ENCODE assay signal across 19 cellular contexts in the genomic region with DNA sequence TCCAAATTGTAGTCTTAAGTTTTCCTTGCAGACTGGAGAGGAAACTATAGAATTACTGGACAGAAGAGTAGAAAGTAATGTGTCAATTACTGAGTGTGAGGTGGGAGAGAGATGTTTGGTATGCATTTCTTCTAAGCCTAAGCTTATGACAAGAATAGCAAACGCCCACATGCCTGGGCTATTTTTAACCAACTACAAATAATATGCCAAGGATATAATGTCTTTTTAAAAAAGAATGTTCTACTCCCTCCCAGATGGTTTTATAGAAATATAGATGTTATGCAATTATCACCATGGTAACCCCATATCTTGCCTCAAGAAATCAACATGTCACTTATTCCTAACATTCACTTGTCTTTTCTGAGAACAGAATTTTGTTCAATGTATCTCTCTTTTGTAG.
DNase-seq lines count a peak whose midpoint lies in the region; ATAC-seq, FAIRE-seq and TF ChIP-seq lines count a peak whose summit lies in the region.
"Had no signal": no experiment of that assay in that cellular context is flagged by ENCODE, and none has a peak within 500 bp of the region (broad histone marks: within the 10 kb centered on the region; RNA-seq: fewer than 3 reads in every experiment).

No MANE protein-coding gene starts in this region.

- H3K23ac ChIP-seq in IMR-90 (ENCODE audit: low read depth, low read length), result no peak overlapping the region
- no peak overlapping the region for H3K23ac ChIP-seq in neuronal stem cell (ENCODE audit: low read depth, low read length, poor library complexity)

- peaks cover 6% of the 10 kb centered on the region for H3K9me3 Mint-ChIP-seq in nephron

- no peak for FAIRE-seq in K562 (lab: Jason Lieb, UNC)

- peak overlapping the region; percentile 24 to 82 (median 68) for H3K27ac Mint-ChIP-seq in nephron
- H3K27ac Mint-ChIP-seq: activated B cell treated with CpG ODN at 0.5 μM for 24 hours; T-helper 1 cell treated with Interleukin-12 subunit alpha and Interleukin-12 subunit beta and Interleukin-4 antibody, amounts not matched to agents 30 μg/mL and 1 μg/mL, for 36 hours had no signal

- no peaks in the 10 kb centered on the region for H3K9me3 ChIP-seq in IMR-90 (ENCODE audit: control insufficient read depth, insufficient read depth, low read length)
- H3K9me3 ChIP-seq in K562 (replicated peaks; ENCODE audit: control insufficient read depth, insufficient read depth, low read depth, low read length), result no peaks in the 10 kb centered on the region; the same call in 1 of the 2 replicates
- H3K9me3 ChIP-seq in neuronal stem cell (replicated peaks in 1 of 2; ENCODE audit: control insufficient read depth in 2 of 2, insufficient read depth in 1 of 2, low read depth in 1 of 2, low read length in 2 of 2), result no peaks in the 10 kb centered on the region
- H3K9me3 ChIP-seq: Peyer's patch, testis had no signal

- H3K4me1 ChIP-seq in IMR-90 (ENCODE audit: control insufficient read depth, insufficient read depth, low read length), result no peaks in the 10 kb centered on the region
- no peaks in the 10 kb centered on the region for H3K4me1 ChIP-seq in K562 (replicated peaks in 1 of 2; ENCODE audit: control insufficient read depth in 2 of 2, insufficient read depth in 2 of 2, low read length in 2 of 2)
- peaks cover 5% of the 10 kb centered on the region for H3K4me1 ChIP-seq in foreskin keratinocyte
- H3K4me1 ChIP-seq in neuronal stem cell (ENCODE audit: control insufficient read depth in 2 of 2, insufficient read depth in 1 of 2, low read depth in 1 of 2, low read length in 2 of 2), result no peaks in the 10 kb centered on the region
- H3K4me1 ChIP-seq: Peyer's patch had no signal

- H3K4me3 ChIP-seq in IMR-90 (ENCODE audit: insufficient read depth, low read depth, low read length) (no peak overlapping the region), K562 (no peak overlapping the region), neuronal stem cell (ENCODE audit: low read length in 2 of 2) (no peak overlapping the region)
- H3K4me3 ChIP-seq: Peyer's patch, testis had no signal

- H3K79me2 ChIP-seq in K562 (ENCODE audit: control insufficient read depth, insufficient read depth, low read length), result no peaks in the 10 kb centered on the region

- H4K8ac ChIP-seq in IMR-90 (ENCODE audit: low read depth in 2 of 2, low read length in 2 of 2) (no peak overlapping the region), neuronal stem cell (ENCODE audit: low read depth, low read length) (no peak overlapping the region)

- DNase-seq in IMR-90, result peak; percentile 20
- no peak for DNase-seq in K562 (ENCODE audit: extremely low read depth in 1 of 4, low spot score in 3 of 4)
- DNase-seq in foreskin keratinocyte, result peak; percentile 10 to 30
- DNase-seq in LoVo (ENCODE audit: low spot score), result no peak
- DNase-seq in activated T-cell treated with anti-CD3 and anti-CD28 coated beads for 4 hours, result no peak
- no peak for DNase-seq in NCI-H128 (lab: John Stamatoyannopoulos, UW; ENCODE audit: unreplicated experiment)
- DNase-seq in neuronal stem cell (ENCODE audit: low spot score), result no peak
- DNase-seq: activated B cell treated with CpG ODN at 0.5 μM for 24 hours; activated effector memory CD4-positive, alpha-beta T cell treated with Interleukin-2 at 50 U/mL for 16 hours; hypothalamus; Kasumi-1; NCI-H1436; NCI-H2171 treated with DMSO at 0.1 percent for 48 hours; Peyer's patch; stimulated activated CD4-positive, alpha-beta T cell treated with anti-CD3 and anti-CD28 coated beads, Interleukin-4, amount 100 ng/mL, for 24 hours; testis had no signal

- H2AK5ac ChIP-seq in IMR-90 (ENCODE audit: low read depth, low read length) (no peak overlapping the region), neuronal stem cell (ENCODE audit: low read depth, low read length) (no peak overlapping the region)

- no peak overlapping the region for H2BK20ac ChIP-seq in IMR-90 (ENCODE audit: low read depth, low read length)

- no peak for TF ChIP-seq POLR2A in IMR-90 (IDR thresholded peaks at IDR 0.05; ENCODE audit: low read depth, low read length)
- no peak for TF ChIP-seq POLR2A in K562 (conservative IDR thresholded peaks at IDR 0.05)

- intact Hi-C loops in IMR-90 (cut with micrococcal nuclease), result no loop called here
- intact Hi-C loops in K562 (cut with micrococcal nuclease), result no loop called here

- H2BK15ac ChIP-seq in IMR-90 (ENCODE audit: low read depth, low read length), result no peak overlapping the region
- no peak overlapping the region for H2BK15ac ChIP-seq in neuronal stem cell (ENCODE audit: low read length)

- BruUV-seq in IMR-90 (replicated peaks; lab: Mats Ljungman, UMichigan), result no TSS peak
- no TSS peak for BruUV-seq in K562 (replicated peaks; lab: Mats Ljungman, UMichigan)

- no peak overlapping the region for H3K4me2 ChIP-seq in IMR-90 (ENCODE audit: low read depth, low read length)
- H3K4me2 ChIP-seq in K562 (ENCODE audit: insufficient read depth, low read length), result no peak overlapping the region
- no peak overlapping the region for H3K4me2 ChIP-seq in neuronal stem cell (ENCODE audit: insufficient read depth, low read length, poor library complexity, severe bottlenecking)

- no peak overlapping the region for H3K27ac ChIP-seq in IMR-90 (ENCODE audit: insufficient read depth, low read length)
- no peak overlapping the region for H3K27ac ChIP-seq in K562 (ENCODE audit: extremely low read depth, low read depth, low read length)
- H3K27ac ChIP-seq in foreskin keratinocyte, result no peak overlapping the region
- H3K27ac ChIP-seq in neuronal stem cell (replicated peaks; ENCODE audit: low read length), result no peak overlapping the region
- H3K27ac ChIP-seq: Peyer's patch, testis had no signal

- H3K36me3 Mint-ChIP-seq in nephron (ENCODE audit: low read depth), result no peaks in the 10 kb centered on the region

- peak overlapping the region in 1 of 3 experiments; percentile 3 for H3K4me3 Mint-ChIP-seq in nephron
- H3K4me3 Mint-ChIP-seq: activated B cell treated with CpG ODN at 0.5 μM for 24 hours; T-helper 1 cell treated with Interleukin-12 subunit alpha and Interleukin-12 subunit beta and Interleukin-4 antibody, amounts not matched to agents 30 μg/mL and 1 μg/mL, for 36 hours had no signal

- in situ Hi-C loops in IMR-90 (cut with MboI; ENCODE audit: low sequenced_read_pairs) (no loop called here), K562 (cut with MboI) (no loop called here)

- no peaks in the 10 kb centered on the region for H3K27me3 Mint-ChIP-seq in nephron (ENCODE audit: low read depth)
- H3K27me3 Mint-ChIP-seq: activated B cell treated with CpG ODN at 0.5 μM for 24 hours had no signal

- no peak overlapping the region for H2AK9ac ChIP-seq in IMR-90 (replicated peaks; ENCODE audit: low read depth, low read length, poor library complexity)

- POLR2A ChIA-PET in IMR-90 (lab: Charles Lee; ENCODE audit: unreplicated experiment), result no interaction called here
- POLR2A ChIA-PET in K562 (lab: Yijun Ruan, JAX), result no interaction called here

- no peaks in the 10 kb centered on the region for H4K20me1 ChIP-seq in IMR-90 (ENCODE audit: insufficient read depth, low read length)
- no peaks in the 10 kb centered on the region for H4K20me1 ChIP-seq in K562 (replicated peaks; ENCODE audit: control insufficient read depth, insufficient read depth, low read length)

- H3K27me3 ChIP-seq in IMR-90 (ENCODE audit: control insufficient read depth, insufficient read depth, low read length) (no peaks in the 10 kb centered on the region), K562 (ENCODE audit: control insufficient read depth in 2 of 2, insufficient read depth in 2 of 2, low read length in 2 of 2) (no peaks in the 10 kb centered on the region), foreskin keratinocyte (no peaks in the 10 kb centered on the region), neuronal stem cell (ENCODE audit: control insufficient read depth in 3 of 3, insufficient read depth in 3 of 3, low read depth in 1 of 3, low read length in 3 of 3) (no peaks in the 10 kb centered on the region)
- H3K27me3 ChIP-seq: Peyer's patch, testis had no signal

- H2BK5ac ChIP-seq in IMR-90 (ENCODE audit: low read depth, low read length, poor library complexity, severe bottlenecking) (no peak overlapping the region), neuronal stem cell (ENCODE audit: low read length) (no peak overlapping the region)

- H3K79me1 ChIP-seq in IMR-90 (ENCODE audit: low read depth in 1 of 2, low read length in 2 of 2) (no peaks in the 10 kb centered on the region), neuronal stem cell (ENCODE audit: low read depth, low read length) (no peaks in the 10 kb centered on the region)

- CTCF ChIA-PET in IMR-90 (lab: Yijun Ruan, JAX) (no interaction called here), K562 (lab: Yijun Ruan, JAX; ENCODE audit: low intra/inter-chr PET ratio) (no interaction called here)

- H2BK120ac ChIP-seq in IMR-90 (ENCODE audit: low read depth, low read length) (no peak overlapping the region), neuronal stem cell (ENCODE audit: low read depth, low read length) (no peak overlapping the region)

- no peak for TF ChIP-seq EP300 in K562 (IDR thresholded peaks at IDR 0.05; ENCODE audit: low read length)

- ATAC-seq in IMR-90 (ENCODE audit: low read depth), result no peak; the same call in 1 of the 2 replicates
- no peak for ATAC-seq in K562
- no peak for ATAC-seq in foreskin keratinocyte
- ATAC-seq: HCT116 had no signal

- TF ChIP-seq RAD21 in IMR-90 (IDR thresholded peaks at IDR 0.05; ENCODE audit: low read length) (no peak), K562 (CRISPR knock-in tag; conservative IDR thresholded peaks at IDR 0.05 in 1 of 2, IDR thresholded peaks at IDR 0.05 in 1 of 2) (no peak)

- H3K36me3 ChIP-seq in IMR-90 (ENCODE audit: control insufficient read depth, insufficient read depth, low read length), result no peaks in the 10 kb centered on the region
- no peaks in the 10 kb centered on the region for H3K36me3 ChIP-seq in K562 (ENCODE audit: control insufficient read depth, insufficient read depth, low read length)
- H3K36me3 ChIP-seq in neuronal stem cell (replicated peaks in 1 of 2; ENCODE audit: control insufficient read depth in 2 of 2, insufficient read depth in 2 of 2, low read length in 2 of 2), result no peaks in the 10 kb centered on the region
- H3K36me3 ChIP-seq: Peyer's patch had no signal

- H4K91ac ChIP-seq in IMR-90 (ENCODE audit: insufficient read depth, low read depth, low read length) (no peak overlapping the region), neuronal stem cell (ENCODE audit: low read depth, low read length, poor library complexity) (no peak overlapping the region)

- H3K56ac ChIP-seq in IMR-90 (ENCODE audit: extremely low read depth, insufficient read depth, low read length), result no peak overlapping the region

- H3K4ac ChIP-seq in IMR-90 (ENCODE audit: low read depth, low read length) (no peak overlapping the region), neuronal stem cell (ENCODE audit: low read length) (no peak overlapping the region)

- H3K9ac ChIP-seq in IMR-90 (ENCODE audit: low read depth, low read length) (no peak overlapping the region), K562 (ENCODE audit: insufficient read depth in 1 of 2, low read depth in 2 of 2, low read length in 2 of 2) (no peak overlapping the region), neuronal stem cell (ENCODE audit: low read depth, low read length, poor library complexity) (no peak overlapping the region)

- H3K18ac ChIP-seq in IMR-90 (ENCODE audit: low read depth, low read length) (no peak overlapping the region), neuronal stem cell (ENCODE audit: low read length) (no peak overlapping the region)

- H3K4me1 Mint-ChIP-seq in nephron, result peaks cover 58% of the 10 kb centered on the region
- H3K4me1 Mint-ChIP-seq: activated B cell treated with CpG ODN at 0.5 μM for 24 hours had no signal

- dilution Hi-C loops in IMR-90 (cut with HindIII; ENCODE audit: low sequenced_read_pairs, unreplicated experiment), result no loop called here

- no peak overlapping the region for H4K5ac ChIP-seq in IMR-90 (ENCODE audit: low read depth, low read length)

- no CpG with 5 or more reads among the region's 1 CpG for WGBS in IMR-90 (ENCODE audit: extremely low coverage in 2 of 2, insufficient read length in 1 of 2), 2 experiments
- 0% methylated on average over 1 of the region's 1 CpG for WGBS in K562 (ENCODE audit: insufficient coverage, low coverage, missing lambda C conversion rate)
- no CpG with 5 or more reads among the region's 1 CpG for WGBS in neuronal stem cell (ENCODE audit: extremely low coverage in 2 of 2, insufficient read length in 2 of 2, insufficient replicate concordance in 1 of 2), 2 donors

- TF ChIP-seq CTCF in IMR-90 (conservative IDR thresholded peaks at IDR 0.05; ENCODE audit: low read depth, low read length) (no peak), K562 (IDR thresholded peaks at IDR 0.05 in 2 of 3, conservative IDR thresholded peaks at IDR 0.05 in 1 of 3; ENCODE audit: insufficient read depth in 2 of 3, low read depth in 1 of 3, low read length in 3 of 3) (no peak), foreskin keratinocyte (conservative IDR thresholded peaks at IDR 0.05) (no peak), nephron (IDR thresholded peaks at IDR 0.05; ENCODE audit: unreplicated experiment in 3 of 3) (no peak)

- H2AFZ ChIP-seq in IMR-90 (replicated peaks; ENCODE audit: low read length, poor library complexity), result no peak overlapping the region
- no peak overlapping the region for H2AFZ ChIP-seq in K562 (ENCODE audit: low read depth, low read length)
- no peak overlapping the region for H2AFZ ChIP-seq in neuronal stem cell (ENCODE audit: low read length)

- H2BK12ac ChIP-seq in neuronal stem cell (ENCODE audit: low read length), result no peak overlapping the region

- H3K14ac ChIP-seq in IMR-90 (replicated peaks; ENCODE audit: low read depth, low read length) (no peak overlapping the region), neuronal stem cell (ENCODE audit: low read length) (no peak overlapping the region)

- H3K9me1 ChIP-seq in IMR-90 (ENCODE audit: insufficient read depth, low read length) (no peaks in the 10 kb centered on the region), K562 (ENCODE audit: control insufficient read depth, insufficient read depth, low read length) (no peaks in the 10 kb centered on the region)

Comparison
In these comparisons a context has a peak if more than half of its experiments do, and no peak if none do; other contexts are left out.
1. DNase-seq: peak in IMR-90 (single experiment) and foreskin keratinocyte (2 of 2); none in K562 (0 of 4), LoVo (single experiment), activated T-cell treated with anti-CD3 and anti-CD28 coated beads for 4 hours (single experiment), NCI-H128 (single experiment) and neuronal stem cell (single experiment).